ENCODE assay signal across 1 cellular context in genomic region chr16:1610071-1610840, GRCh38.
TF ChIP-seq lines count a peak whose summit lies in the region.

No MANE protein-coding gene starts in this region.

TF ChIP-seq in HepG2, 621 proteins besides CTCF, POLR2A, EP300 and RAD21 (continued from another document and continues in another):
- no peak for TF ChIP-seq ZNF280D (CRISPR knock-in tag; IDR thresholded peaks at IDR 0.05)
- TF ChIP-seq GLMP (CRISPR knock-in tag; IDR thresholded peaks at IDR 0.05; ENCODE audit: borderline replicate concordance), result no peak
- no peak for TF ChIP-seq ZNF678 (CRISPR knock-in tag; IDR thresholded peaks at IDR 0.05)
- no peak for TF ChIP-seq SNRNP70 (IDR thresholded peaks at IDR 0.05; ENCODE audit: low read depth, low read length)
- no peak for TF ChIP-seq ZFAT (CRISPR knock-in tag; conservative IDR thresholded peaks at IDR 0.05)
- no peak for TF ChIP-seq AKAP8 (CRISPR knock-in tag; IDR thresholded peaks at IDR 0.05)
- TF ChIP-seq HDAC6 (IDR thresholded peaks at IDR 0.05; ENCODE audit: low read depth, low read length), result no peak
- no peak for TF ChIP-seq ZSCAN29 (CRISPR knock-in tag; conservative IDR thresholded peaks at IDR 0.05)
- no peak for TF ChIP-seq PAF1 (CRISPR knock-in tag; IDR thresholded peaks at IDR 0.05)
- TF ChIP-seq ZNF451 (CRISPR knock-in tag; IDR thresholded peaks at IDR 0.05), result no peak
- TF ChIP-seq ATF4 (CRISPR knock-in tag; IDR thresholded peaks at IDR 0.05), result 0 out of 4 replicates have a peak, but pooled peaks of 1 of the 2 experiments have one; percentile 50
- TF ChIP-seq CCDC6 (CRISPR knock-in tag; IDR thresholded peaks at IDR 0.05), result no peak
- TF ChIP-seq CENPT (CRISPR knock-in tag; IDR thresholded peaks at IDR 0.05; ENCODE audit: low read depth), result no peak
- TF ChIP-seq MATR3 (CRISPR knock-in tag; IDR thresholded peaks at IDR 0.05), result no peak
- TF ChIP-seq HCFC1 (IDR thresholded peaks at IDR 0.05; ENCODE audit: low read depth, low read length), result 0 out of 2 replicates have a peak, but pooled peaks have one; percentile 9
- peak; percentile 50; the same call in 1 of the 2 replicates for TF ChIP-seq THAP9 (CRISPR knock-in tag; IDR thresholded peaks at IDR 0.05; ENCODE audit: borderline replicate concordance)
- no peak for TF ChIP-seq ZNF557 (CRISPR knock-in tag; IDR thresholded peaks at IDR 0.05)
- no peak for TF ChIP-seq MTA1 (CRISPR knock-in tag; IDR thresholded peaks at IDR 0.05; ENCODE audit: borderline replicate concordance)
- TF ChIP-seq MTF1 (CRISPR knock-in tag; IDR thresholded peaks at IDR 0.05), result no peak
- no peak for TF ChIP-seq NR3C1 (CRISPR knock-in tag; IDR thresholded peaks at IDR 0.05)
- TF ChIP-seq ZSCAN30 (CRISPR knock-in tag; IDR thresholded peaks at IDR 0.05), result 0 out of 2 replicates have a peak, but pooled peaks have one; percentile 36
- TF ChIP-seq FOXO1 (CRISPR knock-in tag; IDR thresholded peaks at IDR 0.05), result no peak
- TF ChIP-seq ZNF670 (CRISPR knock-in tag; IDR thresholded peaks at IDR 0.05; ENCODE audit: borderline replicate concordance), result no peak
- TF ChIP-seq BCL6 (CRISPR knock-in tag; IDR thresholded peaks at IDR 0.05), result 0 out of 2 replicates have a peak, but pooled peaks have one; percentile 7
- TF ChIP-seq SOX13 (IDR thresholded peaks at IDR 0.05), result no peak
- no peak; a peak in 1 of 4 replicates for TF ChIP-seq SOX13 (CRISPR knock-in tag; conservative IDR thresholded peaks at IDR 0.05 in 1 of 2, IDR thresholded peaks at IDR 0.05 in 1 of 2)
- TF ChIP-seq FOXP1 (IDR thresholded peaks at IDR 0.05), result no peak
- TF ChIP-seq FOXP1 (CRISPR knock-in tag; IDR thresholded peaks at IDR 0.05), result no peak
- TF ChIP-seq MYPOP (CRISPR knock-in tag; IDR thresholded peaks at IDR 0.05), result 0 out of 2 replicates have a peak, but pooled peaks have one; percentile 36
- no peak for TF ChIP-seq ZHX1 (CRISPR knock-in tag; IDR thresholded peaks at IDR 0.05; ENCODE audit: low read depth)
- peak; percentile 37; the same call in 1 of the 2 replicates for TF ChIP-seq SALL1 (CRISPR knock-in tag; IDR thresholded peaks at IDR 0.05)
- peak; percentile 40 for TF ChIP-seq YY1 (IDR thresholded peaks at IDR 0.05; ENCODE audit: insufficient read depth, insufficient replicate concordance, low read depth, low read length)
- peak; percentile 82; the same call in 1 of the 2 replicates for TF ChIP-seq ZNF704 (CRISPR knock-in tag; IDR thresholded peaks at IDR 0.05; ENCODE audit: borderline replicate concordance)
- TF ChIP-seq ZNF839 (CRISPR knock-in tag; IDR thresholded peaks at IDR 0.05; ENCODE audit: borderline replicate concordance), result no peak; the same call in 1 of the 2 replicates
- TF ChIP-seq RELA (CRISPR knock-in tag; IDR thresholded peaks at IDR 0.05), result no peak
- TF ChIP-seq KMT2B (CRISPR knock-in tag; IDR thresholded peaks at IDR 0.05), result no peak
- TF ChIP-seq ZSCAN9 (CRISPR knock-in tag; IDR thresholded peaks at IDR 0.05; ENCODE audit: borderline replicate concordance), result no peak
- TF ChIP-seq ZNF563 (CRISPR knock-in tag; IDR thresholded peaks at IDR 0.05), result 0 out of 2 replicates have a peak, but pooled peaks have one; percentile 47
- TF ChIP-seq ZNF496 (CRISPR knock-in tag; IDR thresholded peaks at IDR 0.05; ENCODE audit: insufficient replicate concordance), result no peak
- TF ChIP-seq ZBTB33 (CRISPR knock-in tag; IDR thresholded peaks at IDR 0.05), result no peak; the same call in 1 of the 2 replicates
- TF ChIP-seq MED8 (CRISPR knock-in tag; IDR thresholded peaks at IDR 0.05; ENCODE audit: insufficient replicate concordance), result peak; percentile 47
- TF ChIP-seq XRCC5 (optimal IDR thresholded peaks at IDR 0.05; ENCODE audit: low read length), result no peak
- no peak for TF ChIP-seq MEIS1 (CRISPR knock-in tag; IDR thresholded peaks at IDR 0.05; ENCODE audit: borderline replicate concordance)
- TF ChIP-seq ZNF7 (CRISPR knock-in tag; IDR thresholded peaks at IDR 0.05), result no peak
- no peak for TF ChIP-seq ZZZ3 (CRISPR knock-in tag; IDR thresholded peaks at IDR 0.05; ENCODE audit: borderline replicate concordance)
- TF ChIP-seq ZNF33B (CRISPR knock-in tag; IDR thresholded peaks at IDR 0.05), result no peak
- peak; percentile 85; the same call in 1 of the 2 replicates for TF ChIP-seq MAF1 (CRISPR knock-in tag; IDR thresholded peaks at IDR 0.05; ENCODE audit: borderline replicate concordance)
- TF ChIP-seq PITX1 (CRISPR knock-in tag; IDR thresholded peaks at IDR 0.05), result 0 out of 2 replicates have a peak, but pooled peaks have one; percentile 40
- no peak for TF ChIP-seq ZMYM2 (CRISPR knock-in tag; IDR thresholded peaks at IDR 0.05)
- 0 out of 2 replicates have a peak, but pooled peaks have one; percentile 33 for TF ChIP-seq KAT8 (CRISPR knock-in tag; IDR thresholded peaks at IDR 0.05)
- TF ChIP-seq ZMYM4 (CRISPR knock-in tag; IDR thresholded peaks at IDR 0.05), result no peak
- TF ChIP-seq ATF7 (IDR thresholded peaks at IDR 0.05), result no peak
- no peak for TF ChIP-seq ATF7 (CRISPR knock-in tag; IDR thresholded peaks at IDR 0.05)
- TF ChIP-seq ZNF18 (CRISPR knock-in tag; IDR thresholded peaks at IDR 0.05; ENCODE audit: insufficient replicate concordance), result no peak
- no peak; the same call in 1 of the 2 replicates for TF ChIP-seq MXD3 (CRISPR knock-in tag; IDR thresholded peaks at IDR 0.05)
